Comparison of ENCODE assay signal across 19 cellular contexts in the genomic region with DNA sequence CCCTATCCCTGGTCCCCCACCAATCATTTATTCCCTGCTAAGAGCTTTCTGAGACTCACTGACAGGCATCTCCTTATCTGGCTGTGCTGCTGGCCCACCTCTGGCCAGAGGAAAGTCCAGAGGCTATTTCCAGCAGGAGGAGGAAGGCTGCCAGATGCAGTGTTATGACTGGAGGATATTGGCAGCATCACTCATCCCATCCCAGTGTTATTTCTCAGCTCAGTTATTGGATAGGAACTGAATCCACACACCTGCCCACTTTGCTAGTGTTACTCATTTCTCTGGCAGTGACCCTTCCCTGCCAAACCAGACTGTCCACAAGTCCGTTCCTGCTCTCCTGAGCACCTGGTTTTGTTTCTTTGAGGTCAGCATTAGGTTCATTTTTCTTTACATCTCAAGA.
DNase-seq lines count a peak whose midpoint lies in the region; ATAC-seq and TF ChIP-seq lines count a peak whose summit lies in the region.
"Had no signal": no experiment of that assay in that cellular context is flagged by ENCODE, and none has a peak within 500 bp of the region (broad histone marks: within the 10 kb centered on the region; RNA-seq: fewer than 3 reads in every experiment).

No MANE protein-coding gene starts in this region.

- no peaks in the 10 kb centered on the region for H3K36me3 ChIP-seq in thoracic aorta

- no peaks in the 10 kb centered on the region for H3K4me1 Mint-ChIP-seq in stimulated activated memory B cell treated with anti-CD40 and anti-IgM and Interleukin-4, amounts not matched to agents 10 μg/mL and 1 μg/mL and 100 μg/mL, for 72 hours
- H3K4me1 Mint-ChIP-seq: H9, IgD-negative memory B cell had no signal

- H3K27me3 Mint-ChIP-seq in stimulated activated memory B cell treated with anti-CD40 and anti-IgM and Interleukin-4, amounts not matched to agents 10 μg/mL and 1 μg/mL and 100 μg/mL, for 72 hours = no peaks in the 10 kb centered on the region

- TF ChIP-seq CTCF in thoracic aorta (IDR thresholded peaks at IDR 0.05) = no peak

- ATAC-seq in thoracic aorta (ENCODE audit: insufficient number of reproducible peaks, low FRiP score, low read depth) = no peak
- no peak for ATAC-seq in stimulated activated memory B cell treated with anti-CD40 and anti-IgM and Interleukin-4, amounts not matched to agents 10 μg/mL and 1 μg/mL and 100 μg/mL, for 72 hours
- ATAC-seq: Panc1 had no signal

- H3K27ac ChIP-seq in epithelial cell of prostate (no peak overlapping the region), thoracic aorta (peak overlapping the region; percentile 58 to 67)

- no peaks in the 10 kb centered on the region for H3K36me3 Mint-ChIP-seq in stimulated activated memory B cell treated with anti-CD40 and anti-IgM and Interleukin-4, amounts not matched to agents 10 μg/mL and 1 μg/mL and 100 μg/mL, for 72 hours
- H3K36me3 Mint-ChIP-seq: IgD-negative memory B cell had no signal

- H3K27me3 ChIP-seq in thoracic aorta (replicated peaks; ENCODE audit: insufficient read depth) = no peaks in the 10 kb centered on the region

- H3K9me3 ChIP-seq in thoracic aorta = no peaks in the 10 kb centered on the region

- no peak overlapping the region for H3K4me3 Mint-ChIP-seq in stimulated activated memory B cell treated with anti-CD40 and anti-IgM and Interleukin-4, amounts not matched to agents 10 μg/mL and 1 μg/mL and 100 μg/mL, for 72 hours
- H3K4me3 Mint-ChIP-seq: H9 had no signal

- peaks cover 9% of the 10 kb centered on the region for H3K9me3 Mint-ChIP-seq in stimulated activated memory B cell treated with anti-CD40 and anti-IgM and Interleukin-4, amounts not matched to agents 10 μg/mL and 1 μg/mL and 100 μg/mL, for 72 hours

- H3K4me3 ChIP-seq in thoracic aorta = no peak overlapping the region

- DNase-seq in GM03348 (ENCODE audit: low spot score) (peak; percentile 21), NCI-H2196 treated with DMSO at 0.1 percent for 48 hours (lab: John Stamatoyannopoulos, UW; ENCODE audit: unreplicated experiment) (peak; percentile 60), epithelial cell of prostate (ENCODE audit: low read depth, low spot score) (peak; percentile 33), thoracic aorta (ENCODE audit: low spot score) (no peak), NCI-H82 treated with DMSO at 0.1 percent for 48 hours (lab: John Stamatoyannopoulos, UW; ENCODE audit: unreplicated experiment) (no peak)
- DNase-seq in NK-92 treated with Interleukin-12 subunit alpha and Interleukin-12 subunit beta, amount 100 ng/mL, for 24 hours (lab: John Stamatoyannopoulos, UW) = no peak
- DNase-seq: ACHN, COR-L47, DMS153, H9, Kasumi-1, NCI-H1105, NCI-H1694 treated with DMSO at 0.1 percent for 48 hours, NCI-H446, NCI-H748 treated with DMSO at 0.1 percent for 48 hours, SIG-M5 had no signal

- no peak overlapping the region for H3K27ac Mint-ChIP-seq in stimulated activated memory B cell treated with anti-CD40 and anti-IgM and Interleukin-4, amounts not matched to agents 10 μg/mL and 1 μg/mL and 100 μg/mL, for 72 hours
- H3K27ac Mint-ChIP-seq: H9, IgD-negative memory B cell had no signal

- H3K4me1 ChIP-seq in thoracic aorta (ENCODE audit: control insufficient read depth in 1 of 2, low read depth in 2 of 2) = peaks cover 2 to 18% of the 10 kb centered on the region in 2 donors

Comparison
In these comparisons a context has a peak if more than half of its experiments do, and no peak if none do; other contexts are left out.
1. DNase-seq: peak in GM03348 (single experiment), NCI-H2196 treated with DMSO at 0.1 percent for 48 hours (single experiment) and epithelial cell of prostate (single experiment); none in thoracic aorta (single experiment), NCI-H82 treated with DMSO at 0.1 percent for 48 hours (single experiment) and NK-92 treated with Interleukin-12 subunit alpha and Interleukin-12 subunit beta, amount 100 ng/mL, for 24 hours (single experiment).